In genomic region chr1:232776526-232776925, GRCh38 we compare ENCODE assay signal across 28 cellular contexts. TPM values are rescaled to one million over a fixed set of nuclear protein-coding genes. Genes with fewer than 3 reads are reported as not detected.
"Had no signal": no experiment of that assay in that cellular context is flagged by ENCODE, and none has a peak within 500 bp of the region (broad histone marks: within the 10 kb centered on the region; RNA-seq: fewer than 3 reads in every experiment).

No MANE protein-coding gene starts in this region.

- H3K9me3 ChIP-seq: MG63, SJSA1 had no signal

- H3K36me3 ChIP-seq: brain microvascular endothelial cell, MG63, SJSA1, WERI-Rb-1 had no signal

- H3K4me1 Mint-ChIP-seq: activated CD4-positive, alpha-beta memory T cell treated with anti-CD3 and anti-CD28 coated beads, Interleukin-2, amount 10 ng/mL, durations not matched to agents 7 days and 5 days; activated CD4-positive, alpha-beta T cell treated with anti-CD3 and anti-CD28 coated beads for 36 hours; activated naive CD4-positive, alpha-beta T cell treated with anti-CD3 and anti-CD28 coated beads, Interleukin-2, amount 10 ng/mL, durations not matched to agents 7 days and 5 days; activated naive CD8-positive, alpha-beta T cell treated with anti-CD3 and anti-CD28 coated beads for 36 hours; T-cell had no signal

- H3K36me3 Mint-ChIP-seq: activated naive CD4-positive, alpha-beta T cell treated with anti-CD3 and anti-CD28 coated beads, Interleukin-2, amount 10 ng/mL, durations not matched to agents 7 days and 5 days; activated naive CD8-positive, alpha-beta T cell treated with anti-CD3 and anti-CD28 coated beads for 36 hours; T-cell had no signal

- H3K27ac ChIP-seq: brain microvascular endothelial cell, KMS-11, RWPE1, SJSA1, WERI-Rb-1 had no signal

- DNase-seq: activated CD4-positive, alpha-beta memory T cell treated with anti-CD3 and anti-CD28 coated beads, Interleukin-2, amount 10 ng/mL, durations not matched to agents 7 days and 5 days; activated CD4-positive, alpha-beta T cell treated with anti-CD3 and anti-CD28 coated beads for 36 hours; activated CD4-positive, alpha-beta T cell treated with anti-CD3 and anti-CD28 coated beads, Interleukin-2, amount 50 U/mL, for 1 hour; activated gamma-delta T cell treated with Interleukin-2 at 50 U/mL for 16 hours; activated naive CD4-positive, alpha-beta T cell treated with anti-CD3 and anti-CD28 coated beads, Interleukin-2, amount 10 ng/mL, durations not matched to agents 7 days and 5 days; activated naive CD8-positive, alpha-beta T cell treated with anti-CD3 and anti-CD28 coated beads for 36 hours; activated T-cell treated with anti-CD3 and anti-CD28 coated beads, Interleukin-2, amount 50 U/mL, for 72 hours; brain microvascular endothelial cell; caudate nucleus; MV-4-11; NCI-H1105; NCI-H1436; NCI-H187 treated with DMSO at 0.1 percent for 48 hours; NCI-H2081 treated with DMSO at 0.1 percent for 48 hours; NCI-H226; NCI-H510A; NCI-H526 treated with DMSO at 0.1 percent for 48 hours; NK-92 treated with Interleukin-12 subunit alpha and Interleukin-12 subunit beta, amount 100 ng/mL, for 24 hours; OCI-M1; Right ventricle myocardium superior; T-cell; WERI-Rb-1 had no signal

- ATAC-seq: activated CD4-positive, alpha-beta T cell treated with anti-CD3 and anti-CD28 coated beads for 36 hours; activated T-cell treated with anti-CD3 and anti-CD28 coated beads, Interleukin-2, amount 50 U/mL, for 72 hours; Panc1; T-cell had no signal

- H3K27ac Mint-ChIP-seq: activated CD4-positive, alpha-beta memory T cell treated with anti-CD3 and anti-CD28 coated beads, Interleukin-2, amount 10 ng/mL, durations not matched to agents 7 days and 5 days; activated CD4-positive, alpha-beta T cell treated with anti-CD3 and anti-CD28 coated beads for 36 hours; activated naive CD4-positive, alpha-beta T cell treated with anti-CD3 and anti-CD28 coated beads, Interleukin-2, amount 10 ng/mL, durations not matched to agents 7 days and 5 days; activated naive CD8-positive, alpha-beta T cell treated with anti-CD3 and anti-CD28 coated beads for 36 hours; activated T-cell treated with anti-CD3 and anti-CD28 coated beads, Interleukin-2, amount 50 U/mL, for 72 hours; activated T-helper 2 cell treated with anti-CD3 and anti-CD28 coated beads, Interferon-gamma antibody, Interleukin-2, Interleukin-4, amounts not matched to agents 10 μg/mL and 5 μg/mL and 100 μg/mL, durations not matched to agents 14 hours and 24 hours and 36 hours; T-cell had no signal

- H3K4me3 Mint-ChIP-seq: activated CD4-positive, alpha-beta memory T cell treated with anti-CD3 and anti-CD28 coated beads, Interleukin-2, amount 10 ng/mL, durations not matched to agents 7 days and 5 days; activated CD4-positive, alpha-beta T cell treated with anti-CD3 and anti-CD28 coated beads for 36 hours; activated naive CD4-positive, alpha-beta T cell treated with anti-CD3 and anti-CD28 coated beads, Interleukin-2, amount 10 ng/mL, durations not matched to agents 7 days and 5 days; activated naive CD8-positive, alpha-beta T cell treated with anti-CD3 and anti-CD28 coated beads for 36 hours; activated T-cell treated with anti-CD3 and anti-CD28 coated beads, Interleukin-2, amount 50 U/mL, for 72 hours; T-cell had no signal

- H3K27me3 Mint-ChIP-seq: activated CD4-positive, alpha-beta memory T cell treated with anti-CD3 and anti-CD28 coated beads, Interleukin-2, amount 10 ng/mL, durations not matched to agents 7 days and 5 days; activated CD4-positive, alpha-beta T cell treated with anti-CD3 and anti-CD28 coated beads for 36 hours had no signal

- H3K4me1 ChIP-seq: SJSA1 had no signal

- H3K4me3 ChIP-seq: MG63, SJSA1 had no signal

RNA-seq across cellular contexts. Expression of gene MAP10, which starts 28.7 kb away (rescaled TPM):
- total RNA-seq: SJSA1 had no signal
